Comparison of ENCODE assay signal across 23 cellular contexts in genomic region chr13:93472897-93473296, GRCh38.
"Had no signal": no experiment of that assay in that cellular context is flagged by ENCODE, and none has a peak within 500 bp of the region (broad histone marks: within the 10 kb centered on the region; RNA-seq: fewer than 3 reads in every experiment).

No MANE protein-coding gene starts in this region.

- H3K27ac ChIP-seq: neural progenitor cell, prostate gland, right atrium auricular region, sigmoid colon, testis, tibial artery, upper lobe of left lung, uterus had no signal

- H3K4me3 Mint-ChIP-seq: effector memory CD8-positive, alpha-beta T cell; immature natural killer cell; memory B cell; mesothelial cell of epicardium; naive B cell; nephron; neural progenitor cell; stimulated activated memory B cell treated with anti-CD40 and anti-IgM and Interleukin-4, amounts not matched to agents 10 μg/mL and 1 μg/mL and 100 μg/mL, for 72 hours had no signal

- ATAC-seq: effector memory CD8-positive, alpha-beta T cell; mucosa of descending colon; stimulated activated naive CD8-positive, alpha-beta T cell treated with anti-CD3 and anti-CD28 coated beads, Interleukin-15, Interleukin-2, amounts not matched to agents 100 U/mL and 50 U/mL, for 24 hours had no signal

- H3K4me3 ChIP-seq: coronary artery, lung, mucosa of descending colon, neural progenitor cell, prostate gland, right atrium auricular region, sigmoid colon, testis, tibial artery, upper lobe of left lung, uterus had no signal

- H3K4me1 ChIP-seq: neural progenitor cell, prostate gland, right atrium auricular region, testis, upper lobe of left lung, uterus had no signal

- H3K27ac Mint-ChIP-seq: effector memory CD8-positive, alpha-beta T cell; immature natural killer cell; memory B cell; mesothelial cell of epicardium; nephron; neural progenitor cell; stimulated activated memory B cell treated with anti-CD40 and anti-IgM and Interleukin-4, amounts not matched to agents 10 μg/mL and 1 μg/mL and 100 μg/mL, for 72 hours had no signal

- H3K9me3 ChIP-seq: prostate gland, right atrium auricular region, testis, tibial artery, upper lobe of left lung, uterus had no signal

- H3K36me3 ChIP-seq: neural progenitor cell, prostate gland, right atrium auricular region, sigmoid colon, tibial artery, upper lobe of left lung, uterus had no signal

- H3K9me3 Mint-ChIP-seq: effector memory CD8-positive, alpha-beta T cell had no signal

- H3K27me3 Mint-ChIP-seq: effector memory CD8-positive, alpha-beta T cell; memory B cell; naive B cell; stimulated activated memory B cell treated with anti-CD40 and anti-IgM and Interleukin-4, amounts not matched to agents 10 μg/mL and 1 μg/mL and 100 μg/mL, for 72 hours had no signal

- H3K27me3 ChIP-seq: neural progenitor cell, right atrium auricular region, sigmoid colon, testis, tibial artery, upper lobe of left lung, uterus had no signal

- H3K36me3 Mint-ChIP-seq: immature natural killer cell; memory B cell; naive B cell; stimulated activated memory B cell treated with anti-CD40 and anti-IgM and Interleukin-4, amounts not matched to agents 10 μg/mL and 1 μg/mL and 100 μg/mL, for 72 hours had no signal

- H3K4me1 Mint-ChIP-seq: immature natural killer cell; memory B cell; naive B cell; nephron; neural progenitor cell; stimulated activated memory B cell treated with anti-CD40 and anti-IgM and Interleukin-4, amounts not matched to agents 10 μg/mL and 1 μg/mL and 100 μg/mL, for 72 hours had no signal

- DNase-seq: effector memory CD8-positive, alpha-beta T cell; hypothalamus; immature natural killer cell; naive B cell; nucleus accumbens; stimulated activated CD4-positive, alpha-beta T cell treated with anti-CD3 and anti-CD28 coated beads, Interleukin-4, amount 100 ng/mL, for 4 hours; stimulated activated naive CD8-positive, alpha-beta T cell treated with anti-CD3 and anti-CD28 coated beads, Interleukin-15, Interleukin-2, amounts not matched to agents 100 U/mL and 50 U/mL, for 24 hours; substantia nigra; testis; tibial artery; uterus had no signal
